1 cellular context compared by ENCODE assay signal in genomic region chr11:2825261-2825885, GRCh38.
TF ChIP-seq lines count a peak whose summit lies in the region.

No MANE protein-coding gene starts in this region.

TF ChIP-seq in GM23338, 12 proteins besides CTCF, POLR2A, EP300 and RAD21 (continued from another document):
- TF ChIP-seq ZNF462 (CRISPR knock-in tag; IDR thresholded peaks at IDR 0.05) (no peak), POLR2AphosphoS5 (IDR thresholded peaks at IDR 0.05; ENCODE audit: low read depth) (no peak), EZH2phosphoT487 (IDR thresholded peaks at IDR 0.05; ENCODE audit: unreplicated experiment) (no peak), CREB1 (CRISPR knock-in tag; IDR thresholded peaks at IDR 0.05; ENCODE audit: low read depth) (no peak), STAT1 (IDR thresholded peaks at IDR 0.05; ENCODE audit: unreplicated experiment) (no peak), ZNF331 (CRISPR knock-in tag; IDR thresholded peaks at IDR 0.05; ENCODE audit: low read depth) (no peak)
